Comparison of ENCODE assay signal across 19 cellular contexts in genomic region chr9:94995294-94995693, GRCh38.
DNase-seq lines count a peak whose midpoint lies in the region; ATAC-seq, FAIRE-seq and TF ChIP-seq lines count a peak whose summit lies in the region.
"Had no signal": no experiment of that assay in that cellular context is flagged by ENCODE, and none has a peak within 500 bp of the region (broad histone marks: within the 10 kb centered on the region; RNA-seq: fewer than 3 reads in every experiment).

No MANE protein-coding gene starts in this region.

- POLR2A ChIA-PET in endothelial cell of umbilical vein (lab: Charles Lee), result no interaction called here

- TF ChIP-seq POLR2A in endothelial cell of umbilical vein (IDR thresholded peaks at IDR 0.05; ENCODE audit: low read depth, low read length), result no peak
- TF ChIP-seq POLR2A in testis (IDR thresholded peaks at IDR 0.05), result no peak

- H3K9me2 ChIP-seq in GM23338 (ENCODE audit: insufficient read depth), result no peaks in the 10 kb centered on the region

- H3K36me3 ChIP-seq in endothelial cell of umbilical vein (ENCODE audit: control insufficient read depth in 2 of 2, extremely low read depth in 1 of 2, insufficient read depth in 2 of 2, low read length in 2 of 2) (no peaks in the 10 kb centered on the region), testis (ENCODE audit: low read depth, missing control alignments) (no peaks in the 10 kb centered on the region), GM23338 (ENCODE audit: insufficient read depth) (no peaks in the 10 kb centered on the region)
- H3K36me3 ChIP-seq: BE2C, HAP-1 had no signal

- H3F3A ChIP-seq in GM23338 (replicated peaks; ENCODE audit: low read depth), result no peaks in the 10 kb centered on the region

- intact Hi-C loops in endothelial cell of umbilical vein (cut with micrococcal nuclease), result no loop called here
- intact Hi-C loops in testis (cut with DNase I; ENCODE audit: low total_unique reads), result no loop called here

- H3K27me3 ChIP-seq in endothelial cell of umbilical vein (ENCODE audit: control insufficient read depth in 2 of 2, insufficient read depth in 2 of 2, low read length in 2 of 2), result no peaks in the 10 kb centered on the region
- H3K27me3 ChIP-seq in testis, result no peaks in the 10 kb centered on the region
- no peaks in the 10 kb centered on the region for H3K27me3 ChIP-seq in GM23338 (ENCODE audit: insufficient read depth)
- H3K27me3 ChIP-seq: BE2C had no signal

- H3K27ac Mint-ChIP-seq in nephron, result peak overlapping the region; percentile 96 to 98 (median 96)
- no peak overlapping the region for H3K27ac Mint-ChIP-seq in GM23338
- H3K27ac Mint-ChIP-seq: activated B cell treated with CpG ODN at 0.5 μM for 24 hours; activated naive CD4-positive, alpha-beta T cell treated with anti-CD3 and anti-CD28 coated beads for 36 hours; naive thymus-derived CD8-positive, alpha-beta T cell had no signal

- WGBS in testis, 2 donors, result 57 to 58% methylated on average over 1 of the region's 1 CpG

- H3K4me3 ChIP-seq in endothelial cell of umbilical vein (replicated peaks in 1 of 3; ENCODE audit: insufficient read depth in 1 of 3, low read depth in 1 of 3, low read length in 3 of 3) (no peak overlapping the region), testis (no peak overlapping the region), GM23338 (no peak overlapping the region)
- H3K4me3 ChIP-seq: HAP-1 had no signal

- no peak for FAIRE-seq in endothelial cell of umbilical vein (lab: Jason Lieb, UNC)
- FAIRE-seq: keratinocyte had no signal

- no peaks in the 10 kb centered on the region for H3K9me1 ChIP-seq in endothelial cell of umbilical vein (replicated peaks; ENCODE audit: control insufficient read depth, extremely low read depth, insufficient read depth, low read length)

- H3K36me3 Mint-ChIP-seq in nephron (ENCODE audit: low read depth) (no peaks in the 10 kb centered on the region), GM23338 (ENCODE audit: low read depth) (no peaks in the 10 kb centered on the region)

- no peak for TF ChIP-seq CTCF in VCaP (conservative IDR thresholded peaks at IDR 0.05)
- TF ChIP-seq CTCF in endothelial cell of umbilical vein (IDR thresholded peaks at IDR 0.05; ENCODE audit: extremely low read depth in 1 of 2, insufficient read depth in 1 of 2, low read depth in 1 of 2, low read length in 2 of 2), result no peak
- no peak for TF ChIP-seq CTCF in nephron (IDR thresholded peaks at IDR 0.05; ENCODE audit: unreplicated experiment in 3 of 3)
- TF ChIP-seq CTCF in testis (IDR thresholded peaks at IDR 0.05), result no peak
- no peak for TF ChIP-seq CTCF in GM23338 (conservative IDR thresholded peaks at IDR 0.05; ENCODE audit: low read depth in 2 of 2)

- no peaks in the 10 kb centered on the region for H3K79me2 ChIP-seq in endothelial cell of umbilical vein (ENCODE audit: control insufficient read depth, insufficient read depth, low read length)
- H3K79me2 ChIP-seq in GM23338 (replicated peaks; ENCODE audit: insufficient read depth), result no peaks in the 10 kb centered on the region

- H3K4me1 Mint-ChIP-seq in nephron (peaks cover 73% of the 10 kb centered on the region), GM23338 (peaks cover 25% of the 10 kb centered on the region)
- H3K4me1 Mint-ChIP-seq: activated B cell treated with CpG ODN at 0.5 μM for 24 hours; central memory CD8-positive, alpha-beta T cell; naive thymus-derived CD8-positive, alpha-beta T cell had no signal

- TSS peak; percentile 87 for BruUV-seq in endothelial cell of umbilical vein (replicated peaks; lab: Mats Ljungman, UMichigan)

- H2AFZ ChIP-seq in endothelial cell of umbilical vein (ENCODE audit: low read depth, low read length) (no peak overlapping the region), GM23338 (no peak overlapping the region)

- no peaks in the 10 kb centered on the region for H3K9me3 ChIP-seq in endothelial cell of umbilical vein (replicated peaks; ENCODE audit: control insufficient read depth, insufficient read depth, low read length)
- H3K9me3 ChIP-seq in testis, result no peaks in the 10 kb centered on the region
- H3K9me3 ChIP-seq: BE2C, HAP-1 had no signal

- DNase-seq in endothelial cell of umbilical vein (ENCODE audit: low read depth, low spot score), result no peak
- no peak for DNase-seq in testis
- no peak for DNase-seq in activated effector memory CD4-positive, alpha-beta T cell treated with anti-CD3 and anti-CD28 coated beads, Interleukin-2, amount 50 U/mL, for 16 hours
- no peak for DNase-seq in activated CD4-positive, CD25-positive, alpha-beta regulatory T cell treated with anti-CD3 and anti-CD28 coated beads, Interleukin-2, amount 50 U/mL, for 72 hours
- DNase-seq in GM23338 (ENCODE audit: low spot score), result no peak
- DNase-seq: activated B cell treated with CpG ODN at 0.5 μM for 24 hours; activated naive CD4-positive, alpha-beta T cell treated with anti-CD3 and anti-CD28 coated beads for 36 hours; glutamatergic neuron; naive thymus-derived CD8-positive, alpha-beta T cell; NCI-H1436; NCI-H510A; stimulated activated naive CD4-positive, alpha-beta T cell had no signal

- H3K4me1 ChIP-seq in endothelial cell of umbilical vein (ENCODE audit: control insufficient read depth, extremely low read depth, insufficient read depth, low read length), result peaks cover 15% of the 10 kb centered on the region
- H3K4me1 ChIP-seq in testis, result peaks cover 19% of the 10 kb centered on the region
- H3K4me1 ChIP-seq in GM23338 (ENCODE audit: insufficient read depth), result peaks cover 6% of the 10 kb centered on the region

- H3K27me3 Mint-ChIP-seq in nephron (ENCODE audit: low read depth) (no peaks in the 10 kb centered on the region), GM23338 (ENCODE audit: insufficient read depth, low read depth, poor library complexity) (no peaks in the 10 kb centered on the region)

- H3K4me3 Mint-ChIP-seq in nephron (peak overlapping the region in 1 of 3 experiments; percentile 49), GM23338 (no peak overlapping the region)
- H3K4me3 Mint-ChIP-seq: activated B cell treated with CpG ODN at 0.5 μM for 24 hours; activated naive CD4-positive, alpha-beta T cell treated with anti-CD3 and anti-CD28 coated beads for 36 hours; central memory CD8-positive, alpha-beta T cell; naive thymus-derived CD8-positive, alpha-beta T cell had no signal

- H3K9me3 Mint-ChIP-seq in nephron (no peaks in the 10 kb centered on the region), GM23338 (no peaks in the 10 kb centered on the region)
- H3K9me3 Mint-ChIP-seq: activated B cell treated with CpG ODN at 0.5 μM for 24 hours; activated naive CD4-positive, alpha-beta T cell treated with anti-CD3 and anti-CD28 coated beads for 36 hours; central memory CD8-positive, alpha-beta T cell; naive thymus-derived CD8-positive, alpha-beta T cell had no signal

- H3K4me2 ChIP-seq in endothelial cell of umbilical vein (ENCODE audit: insufficient read depth, low read length), result no peak overlapping the region
- no peak overlapping the region for H3K4me2 ChIP-seq in GM23338

- CTCF ChIA-PET in endothelial cell of umbilical vein (lab: Charles Lee), result interaction anchor here (1.0 to 2.2 kb wide), 2 partner anchors 15 to 123 kb away, joined by 3 to 7 read pairs; no protein-coding TSS in a partner anchor

- H3K27ac ChIP-seq in VCaP, result peak overlapping the region; percentile 77
- H3K27ac ChIP-seq in endothelial cell of umbilical vein (ENCODE audit: insufficient read depth, low read depth, low read length), result no peak overlapping the region
- peak overlapping the region; percentile 67 to 79 for H3K27ac ChIP-seq in testis
- H3K27ac ChIP-seq in GM23338 (ENCODE audit: low read depth), result no peak overlapping the region

- H4K20me1 ChIP-seq in endothelial cell of umbilical vein (replicated peaks; ENCODE audit: control insufficient read depth, extremely low read depth, insufficient read depth, low read length) (no peaks in the 10 kb centered on the region), GM23338 (replicated peaks; ENCODE audit: insufficient read depth) (no peaks in the 10 kb centered on the region; the same call in 1 of the 2 replicates)

- ATAC-seq in HG02870 (IDR thresholded peaks at IDR 0.05; ENCODE audit: unreplicated experiment) (no peak), GM23338 (no peak)
- ATAC-seq: naive thymus-derived CD8-positive, alpha-beta T cell had no signal

- no peak overlapping the region for H3K9ac ChIP-seq in endothelial cell of umbilical vein (replicated peaks; ENCODE audit: extremely low read depth, insufficient read depth, low read length)

- dilution Hi-C loops in endothelial cell of umbilical vein (cut with MboI; ENCODE audit: extremely low pct_ligation_motif_present, low sequenced_read_pairs), result no loop called here

TF ChIP-seq in endothelial cell of umbilical vein, 7 proteins besides CTCF, POLR2A, EP300 and RAD21:
- TF ChIP-seq MYC (IDR thresholded peaks at IDR 0.05; ENCODE audit: low read depth, low read length) (no peak), EZH2 (IDR thresholded peaks at IDR 0.05; ENCODE audit: borderline replicate concordance, low read depth, low read length, severe bottlenecking) (no peak), GATA2 (IDR thresholded peaks at IDR 0.05; ENCODE audit: insufficient read depth, insufficient read length, low read depth, low read length) (no peak), FOS (IDR thresholded peaks at IDR 0.05; ENCODE audit: borderline replicate concordance, insufficient read depth, low read length) (no peak), JUN (IDR thresholded peaks at IDR 0.05; ENCODE audit: borderline replicate concordance, insufficient read depth, insufficient read length, low read depth) (no peak), POLR2AphosphoS5 (IDR thresholded peaks at IDR 0.05; ENCODE audit: insufficient read depth, low read depth, low read length) (no peak)
- TF ChIP-seq, protein P1, sequence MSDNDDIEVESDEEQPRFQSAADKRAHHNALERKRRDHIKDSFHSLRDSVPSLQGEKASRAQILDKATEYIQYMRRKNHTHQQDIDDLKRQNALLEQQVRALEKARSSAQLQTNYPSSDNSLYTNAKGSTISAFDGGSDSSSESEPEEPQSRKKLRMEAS (IDR thresholded peaks at IDR 0.05; ENCODE audit: insufficient read depth, insufficient read length), result no peak
TF ChIP-seq in endothelial cell of umbilical vein: peak in this region for 0.

TF ChIP-seq in GM23338, 12 proteins besides CTCF, POLR2A, EP300 and RAD21 (continues in another document):
- TF ChIP-seq ZNF331 (CRISPR knock-in tag; IDR thresholded peaks at IDR 0.05; ENCODE audit: low read depth) (no peak), EZH2 (IDR thresholded peaks at IDR 0.05; ENCODE audit: low read depth, unreplicated experiment) (no peak), JUNB (IDR thresholded peaks at IDR 0.05; ENCODE audit: unreplicated experiment) (no peak), STAT1 (IDR thresholded peaks at IDR 0.05; ENCODE audit: unreplicated experiment) (no peak), POLR2AphosphoS5 (IDR thresholded peaks at IDR 0.05; ENCODE audit: low read depth) (no peak)

Comparison
In these comparisons a context has a peak if more than half of its experiments do, and no peak if none do; other contexts are left out.
1. H3K27ac ChIP-seq: peak in VCaP (single experiment) and testis (2 of 2); none in endothelial cell of umbilical vein (single experiment) and GM23338 (single experiment).